ENCODE assay signal across 2 cellular contexts in the genomic region with DNA sequence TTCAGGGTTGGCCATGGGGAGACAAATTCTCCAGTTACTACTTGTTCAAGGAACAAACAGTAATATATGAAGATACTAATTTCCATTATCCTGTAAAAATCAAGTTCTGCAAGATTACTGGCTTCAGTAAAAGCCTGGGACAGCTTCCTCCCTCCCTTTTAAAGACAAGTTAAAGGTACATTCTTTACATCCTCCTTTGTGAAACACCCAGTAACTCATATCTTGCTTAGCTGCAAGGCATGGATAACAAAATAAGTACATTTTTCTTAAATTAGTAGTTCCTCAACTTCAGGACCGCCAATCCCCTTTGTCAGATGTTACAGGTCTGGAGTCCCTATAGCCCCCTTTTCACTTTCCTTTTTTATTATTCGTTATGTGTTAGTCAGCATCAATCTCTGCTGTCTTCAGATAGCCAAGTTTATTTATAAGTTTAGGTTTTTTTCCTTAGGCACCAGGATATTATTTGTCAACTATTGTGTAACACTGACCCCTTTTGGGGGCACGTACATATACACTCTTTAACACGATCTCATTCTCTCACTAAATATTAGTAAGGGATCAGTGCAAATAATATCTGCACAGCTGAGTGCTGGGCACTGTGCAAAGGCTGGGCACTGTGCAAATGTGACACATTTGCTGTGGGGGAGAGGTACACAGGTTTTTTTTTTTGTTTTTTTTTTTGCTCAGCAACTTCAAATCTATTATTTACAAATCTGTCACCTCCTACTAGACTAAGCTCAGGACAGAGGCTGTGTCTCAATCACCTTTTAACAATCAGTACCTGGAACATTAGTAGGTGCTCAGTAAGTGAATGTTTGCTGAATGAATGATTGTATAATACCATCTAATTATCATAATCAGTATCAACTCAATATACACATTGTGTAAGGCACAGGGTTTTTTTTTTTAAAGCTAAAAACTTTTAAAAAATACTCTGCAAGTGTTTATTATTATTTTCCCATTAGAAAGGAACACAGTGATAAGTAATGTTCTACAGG.
TF ChIP-seq lines count a peak whose summit lies in the region.

No MANE protein-coding gene starts in this region.

TF ChIP-seq in GM23338, 12 proteins besides CTCF, POLR2A, EP300 and RAD21 (continued from another document):
- TF ChIP-seq EZH2 (IDR thresholded peaks at IDR 0.05; ENCODE audit: low read depth, unreplicated experiment) (no peak), NANOG (IDR thresholded peaks at IDR 0.05; ENCODE audit: borderline replicate concordance) (no peak), STAT1 (IDR thresholded peaks at IDR 0.05; ENCODE audit: unreplicated experiment) (no peak), ZNF331 (CRISPR knock-in tag; IDR thresholded peaks at IDR 0.05; ENCODE audit: low read depth) (no peak), JUNB (IDR thresholded peaks at IDR 0.05; ENCODE audit: unreplicated experiment) (no peak), ZNF462 (CRISPR knock-in tag; IDR thresholded peaks at IDR 0.05) (no peak), CREB1 (CRISPR knock-in tag; IDR thresholded peaks at IDR 0.05; ENCODE audit: low read depth) (no peak), ZNF114 (CRISPR knock-in tag; IDR thresholded peaks at IDR 0.05) (no peak), ETS1 (IDR thresholded peaks at IDR 0.05) (no peak), POLR2AphosphoS5 (IDR thresholded peaks at IDR 0.05; ENCODE audit: low read depth) (no peak)

TF ChIP-seq in SK-N-SH treated with all-trans-retinoic acid at 6 μM for 48 hours, 23 proteins besides CTCF, POLR2A, EP300 and RAD21 (continued from another document):
- TF ChIP-seq, protein P1, sequence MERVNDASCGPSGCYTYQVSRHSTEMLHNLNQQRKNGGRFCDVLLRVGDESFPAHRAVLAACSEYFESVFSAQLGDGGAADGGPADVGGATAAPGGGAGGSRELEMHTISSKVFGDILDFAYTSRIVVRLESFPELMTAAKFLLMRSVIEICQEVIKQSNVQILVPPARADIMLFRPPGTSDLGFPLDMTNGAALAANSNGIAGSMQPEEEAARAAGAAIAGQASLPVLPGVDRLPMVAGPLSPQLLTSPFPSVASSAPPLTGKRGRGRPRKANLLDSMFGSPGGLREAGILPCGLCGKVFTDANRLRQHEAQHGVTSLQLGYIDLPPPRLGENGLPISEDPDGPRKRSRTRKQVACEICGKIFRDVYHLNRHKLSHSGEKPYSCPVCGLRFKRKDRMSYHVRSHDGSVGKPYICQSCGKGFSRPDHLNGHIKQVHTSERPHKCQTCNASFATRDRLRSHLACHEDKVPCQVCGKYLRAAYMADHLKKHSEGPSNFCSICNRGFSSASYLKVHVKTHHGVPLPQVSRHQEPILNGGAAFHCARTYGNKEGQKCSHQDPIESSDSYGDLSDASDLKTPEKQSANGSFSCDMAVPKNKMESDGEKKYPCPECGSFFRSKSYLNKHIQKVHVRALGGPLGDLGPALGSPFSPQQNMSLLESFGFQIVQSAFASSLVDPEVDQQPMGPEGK (CRISPR knock-in tag; IDR thresholded peaks at IDR 0.05; ENCODE audit: borderline replicate concordance), result no peak
- no peak for TF ChIP-seq TOX (CRISPR knock-in tag; IDR thresholded peaks at IDR 0.05; ENCODE audit: borderline replicate concordance)
- no peak for TF ChIP-seq ESRRG (CRISPR knock-in tag; IDR thresholded peaks at IDR 0.05)
- no peak for TF ChIP-seq TCF4 (CRISPR knock-in tag; IDR thresholded peaks at IDR 0.05; ENCODE audit: borderline replicate concordance)
- TF ChIP-seq ZFP30 (CRISPR knock-in tag; IDR thresholded peaks at IDR 0.05), result no peak
- TF ChIP-seq ZFP3 (CRISPR knock-in tag; IDR thresholded peaks at IDR 0.05), result no peak
- TF ChIP-seq BACH2 (CRISPR knock-in tag; IDR thresholded peaks at IDR 0.05; ENCODE audit: borderline replicate concordance), result no peak
- TF ChIP-seq ZNF565 (CRISPR knock-in tag; conservative IDR thresholded peaks at IDR 0.05; ENCODE audit: low read depth), result no peak
- no peak for TF ChIP-seq CSDC2 (CRISPR knock-in tag; IDR thresholded peaks at IDR 0.05)
- TF ChIP-seq GLIS3 (CRISPR knock-in tag; IDR thresholded peaks at IDR 0.05), result no peak
- no peak for TF ChIP-seq ZNF70 (CRISPR knock-in tag; IDR thresholded peaks at IDR 0.05)
- no peak for TF ChIP-seq ZC3H10 (CRISPR knock-in tag; IDR thresholded peaks at IDR 0.05)
